Comparison of ENCODE assay signal across 10 cellular contexts in the genomic region with DNA sequence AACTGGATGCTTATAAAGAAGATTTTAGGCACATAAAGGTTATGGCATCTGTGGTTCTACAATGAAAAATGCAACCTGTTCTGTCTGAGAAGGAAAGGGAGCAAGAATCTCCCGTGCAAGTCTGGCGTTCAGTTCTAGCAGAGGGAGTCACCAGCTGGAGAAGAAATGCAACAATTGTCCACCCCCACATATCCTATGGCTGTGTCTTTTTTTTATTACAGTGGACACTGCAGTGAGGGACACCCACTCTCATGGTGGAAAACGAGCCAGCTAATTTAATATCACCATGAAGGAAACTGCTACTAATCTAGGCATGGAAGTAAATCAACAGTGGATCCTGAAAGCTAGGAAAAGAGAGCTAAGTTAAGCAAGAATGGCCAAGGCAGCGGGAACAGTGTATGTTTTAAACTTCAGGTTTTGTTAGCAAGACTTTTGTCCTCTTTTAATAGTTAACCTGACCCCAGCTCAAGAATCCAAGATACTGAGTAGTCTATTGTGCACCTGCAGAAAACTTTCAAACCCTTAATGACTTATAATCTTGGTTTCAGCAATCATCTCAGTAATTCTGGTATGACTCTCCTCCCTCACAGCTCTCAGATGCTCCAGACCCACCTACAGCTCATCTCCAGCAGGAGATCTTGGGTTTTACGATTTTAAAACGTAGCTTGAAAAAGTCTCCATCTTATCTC.
DNase-seq lines count a peak whose midpoint lies in the region; ATAC-seq and TF ChIP-seq lines count a peak whose summit lies in the region.
"Had no signal": no experiment of that assay in that cellular context is flagged by ENCODE, and none has a peak within 500 bp of the region (broad histone marks: within the 10 kb centered on the region; RNA-seq: fewer than 3 reads in every experiment).

No MANE protein-coding gene starts in this region.

- 15 to 18% methylated on average over 6 of the region's 6 CpGs for WGBS in body of pancreas, 2 donors
- WGBS in gastroesophageal sphincter (ENCODE audit: low coverage in 1 of 2), 2 donors: 53 to 65% methylated on average over 5 to 6 of the region's 6 CpGs

- H3K27ac ChIP-seq in body of pancreas (peak overlapping the region; percentile 12 to 63 (median 57)), gastroesophageal sphincter (no peak overlapping the region)
- H3K27ac ChIP-seq in CD4-positive, alpha-beta memory T cell (ENCODE audit: low read depth, low read length): no peak overlapping the region
- H3K27ac ChIP-seq: left lung had no signal

- POLR2A ChIA-PET in CD4-positive, alpha-beta memory T cell (lab: Charles Lee; ENCODE audit: partially characterized antibody): no interaction called here

- no peaks in the 10 kb centered on the region for H3K36me3 Mint-ChIP-seq in chondrocyte (ENCODE audit: low read depth)
- no peaks in the 10 kb centered on the region for H3K36me3 Mint-ChIP-seq in CD4-positive, alpha-beta memory T cell

- CTCF ChIA-PET in CD4-positive, alpha-beta memory T cell (lab: Charles Lee; ENCODE audit: partially characterized antibody): no interaction called here

- TF ChIP-seq CTCF in GM20000 (IDR thresholded peaks at IDR 0.05; ENCODE audit: extremely low read depth, missing control alignments): no peak
- TF ChIP-seq CTCF in body of pancreas (IDR thresholded peaks at IDR 0.05): no peak
- TF ChIP-seq CTCF in gastroesophageal sphincter (IDR thresholded peaks at IDR 0.05): no peak
- no peak for TF ChIP-seq CTCF in chondrocyte (IDR thresholded peaks at IDR 0.05)

- no peak for TF ChIP-seq POLR2A in body of pancreas (IDR thresholded peaks at IDR 0.05)
- TF ChIP-seq POLR2A in gastroesophageal sphincter (IDR thresholded peaks at IDR 0.05): no peak

- H3K27me3 ChIP-seq in body of pancreas: no peaks in the 10 kb centered on the region
- no peaks in the 10 kb centered on the region for H3K27me3 ChIP-seq in gastroesophageal sphincter
- H3K27me3 ChIP-seq in CD4-positive, alpha-beta memory T cell (ENCODE audit: insufficient read depth, low read length): no peaks in the 10 kb centered on the region
- H3K27me3 ChIP-seq: BE2C, left lung had no signal

- H3K27me3 Mint-ChIP-seq in chondrocyte (ENCODE audit: low read depth): peaks cover 1% of the 10 kb centered on the region
- peaks cover 0 to 1% of the 10 kb centered on the region in 2 donors for H3K27me3 Mint-ChIP-seq in CD4-positive, alpha-beta memory T cell

- no peaks in the 10 kb centered on the region for H3K9me3 ChIP-seq in body of pancreas
- no peaks in the 10 kb centered on the region for H3K9me3 ChIP-seq in gastroesophageal sphincter
- H3K9me3 ChIP-seq in CD4-positive, alpha-beta memory T cell (ENCODE audit: control insufficient read depth in 1 of 2, low read length in 2 of 2): no peaks in the 10 kb centered on the region
- H3K9me3 ChIP-seq: BE2C, left lung had no signal

- H3K4me1 ChIP-seq in body of pancreas: peaks cover 32% of the 10 kb centered on the region
- no peaks in the 10 kb centered on the region for H3K4me1 ChIP-seq in gastroesophageal sphincter
- no peaks in the 10 kb centered on the region for H3K4me1 ChIP-seq in CD4-positive, alpha-beta memory T cell (ENCODE audit: insufficient read depth, low read length)
- H3K4me1 ChIP-seq: left lung had no signal

- DNase-seq in GM20000 (ENCODE audit: low spot score) (peak; percentile 28), body of pancreas (no peak), activated gamma-delta T cell (lab: John Stamatoyannopoulos, UW) (no peak), chondrocyte (ENCODE audit: low spot score) (no peak)
- no peak for DNase-seq in CD4-positive, alpha-beta memory T cell
- DNase-seq: BE2C, left lung had no signal

- intact Hi-C loops in body of pancreas (cut with DNase I): no loop called here
- intact Hi-C loops in CD4-positive, alpha-beta memory T cell (cut with micrococcal nuclease): no loop called here

- no peaks in the 10 kb centered on the region for H3K4me1 Mint-ChIP-seq in chondrocyte (ENCODE audit: low read depth)
- H3K4me1 Mint-ChIP-seq in CD4-positive, alpha-beta memory T cell: no peaks in the 10 kb centered on the region

- H3K4me3 ChIP-seq in body of pancreas (no peak overlapping the region), gastroesophageal sphincter (no peak overlapping the region)
- H3K4me3 ChIP-seq in CD4-positive, alpha-beta memory T cell (ENCODE audit: low read length in 2 of 2): no peak overlapping the region
- H3K4me3 ChIP-seq: left lung had no signal

- no peaks in the 10 kb centered on the region for H3K36me3 ChIP-seq in body of pancreas (replicated peaks in 1 of 2; ENCODE audit: insufficient read depth in 1 of 2, low read depth in 2 of 2)
- H3K36me3 ChIP-seq in gastroesophageal sphincter: no peaks in the 10 kb centered on the region
- no peaks in the 10 kb centered on the region for H3K36me3 ChIP-seq in CD4-positive, alpha-beta memory T cell (ENCODE audit: insufficient read depth, low read length)
- H3K36me3 ChIP-seq: BE2C, left lung had no signal

- ATAC-seq in GM18502 (IDR thresholded peaks at IDR 0.05; ENCODE audit: poor library complexity, unreplicated experiment) (peak; percentile 89), HG03025 (IDR thresholded peaks at IDR 0.05; ENCODE audit: low FRiP score, unreplicated experiment) (peak; percentile 71), body of pancreas (peak; percentile 50), gastroesophageal sphincter (no peak)
- ATAC-seq: left lung had no signal

- no peak for TF ChIP-seq EP300 in gastroesophageal sphincter (IDR thresholded peaks at IDR 0.05)

- H3K9me3 Mint-ChIP-seq in chondrocyte (ENCODE audit: low read depth): no peaks in the 10 kb centered on the region
- H3K9me3 Mint-ChIP-seq in CD4-positive, alpha-beta memory T cell: no peaks in the 10 kb centered on the region

- no peak overlapping the region for H3K27ac Mint-ChIP-seq in chondrocyte (ENCODE audit: unreplicated experiment)
- H3K27ac Mint-ChIP-seq in CD4-positive, alpha-beta memory T cell: no peak overlapping the region

- H3K4me3 Mint-ChIP-seq in chondrocyte (ENCODE audit: unreplicated experiment): no peak overlapping the region
- no peak overlapping the region for H3K4me3 Mint-ChIP-seq in CD4-positive, alpha-beta memory T cell

Comparison
In these comparisons a context has a peak if more than half of its experiments do, and no peak if none do; other contexts are left out.
1. H3K27ac ChIP-seq: peak in body of pancreas (4 of 4); none in gastroesophageal sphincter (0 of 4) and CD4-positive, alpha-beta memory T cell (single experiment).